In genomic region chr6:35907750-35908149, GRCh38 we compare ENCODE assay signal across 2 cellular contexts.
TF ChIP-seq lines count a peak whose summit lies in the region.

No MANE protein-coding gene starts in this region.

TF ChIP-seq in HepG2, 621 proteins besides CTCF, POLR2A, EP300 and RAD21:
- TF ChIP-seq ZNF451 (CRISPR knock-in tag; IDR thresholded peaks at IDR 0.05) = no peak
- peak; percentile 47 for TF ChIP-seq RBM22 (optimal IDR thresholded peaks at IDR 0.05; ENCODE audit: low read length)

TF ChIP-seq in K562, 482 proteins besides CTCF, POLR2A, EP300 and RAD21:
- TF ChIP-seq ZNF766 (CRISPR knock-in tag; conservative IDR thresholded peaks at IDR 0.05) (no peak), SPI1 (IDR thresholded peaks at IDR 0.05; ENCODE audit: borderline replicate concordance, low read depth, low read length) (peak; percentile 65), POLR3A (IDR thresholded peaks at IDR 0.05; ENCODE audit: borderline replicate concordance, extremely low read depth, insufficient read depth, insufficient read length) (no peak), NR2C1 (IDR thresholded peaks at IDR 0.05) (peak; percentile 33; the same call in 1 of the 2 replicates), NR2C1 (tag; IDR thresholded peaks at IDR 0.05) (no peak)
